In genomic region chr1:2482588-2482987, GRCh38 we compare ENCODE assay signal across 20 cellular contexts. TPM values are rescaled to one million over a fixed set of nuclear protein-coding genes. Genes with fewer than 3 reads are reported as not detected.
DNase-seq lines count a peak whose midpoint lies in the region; ATAC-seq and TF ChIP-seq lines count a peak whose summit lies in the region.
"Had no signal": no experiment of that assay in that cellular context is flagged by ENCODE, and none has a peak within 500 bp of the region (broad histone marks: within the 10 kb centered on the region; RNA-seq: fewer than 3 reads in every experiment).

No MANE protein-coding gene starts in this region.

- H3K9ac ChIP-seq in SK-N-SH, result no peak overlapping the region
- H3K9ac ChIP-seq: KMS-11 had no signal

- H3K4me3 ChIP-seq in SK-N-SH (ENCODE audit: low read depth in 2 of 2, low read length in 1 of 2), result no peak overlapping the region
- H3K4me3 ChIP-seq: HAP-1 had no signal

- no peak for TF ChIP-seq EP300 in SK-N-SH (IDR thresholded peaks at IDR 0.05; ENCODE audit: borderline replicate concordance in 1 of 2, low read depth in 1 of 2, low read length in 1 of 2)

- no CpG with 5 or more reads among the region's 11 CpGs for WGBS in SK-N-SH (ENCODE audit: low lambda C conversion rate)

- no peaks in the 10 kb centered on the region for H3K27me3 Mint-ChIP-seq in stimulated activated naive CD8-positive, alpha-beta T cell treated with anti-CD3 and anti-CD28 coated beads, Interleukin-15, amount 100 ng/mL, for 72 hours
- no peaks in the 10 kb centered on the region for H3K27me3 Mint-ChIP-seq in T-cell

- no peak overlapping the region for H2AFZ ChIP-seq in SK-N-SH (ENCODE audit: low read depth)

- ATAC-seq in stimulated activated naive CD8-positive, alpha-beta T cell treated with anti-CD3 and anti-CD28 coated beads, Interleukin-15, amount 100 ng/mL, for 72 hours, result peak; percentile 2
- ATAC-seq in stimulated activated naive CD8-positive, alpha-beta T cell treated with anti-CD3 and anti-CD28 coated beads, Interleukin-15, Interleukin-2, amounts not matched to agents 100 U/mL and 50 U/mL, for 24 hours, result no peak
- ATAC-seq in T-cell (replicated peaks in 1 of 4), result no peak
- no peak for ATAC-seq in HG03175 (IDR thresholded peaks at IDR 0.05; ENCODE audit: unreplicated experiment)
- ATAC-seq in HG02610 (IDR thresholded peaks at IDR 0.05; ENCODE audit: unreplicated experiment), result no peak

- no peak overlapping the region for H3K4me3 Mint-ChIP-seq in stimulated activated naive CD8-positive, alpha-beta T cell treated with anti-CD3 and anti-CD28 coated beads, Interleukin-15, amount 100 ng/mL, for 72 hours
- no peak overlapping the region for H3K4me3 Mint-ChIP-seq in T-cell
- H3K4me3 Mint-ChIP-seq: CD14-positive monocyte had no signal

- no peaks in the 10 kb centered on the region for H3K9me3 ChIP-seq in SK-N-SH
- H3K9me3 ChIP-seq: HAP-1 had no signal

- no peaks in the 10 kb centered on the region for H3K27me3 ChIP-seq in SK-N-SH (ENCODE audit: insufficient read depth)

- H3F3A ChIP-seq in SK-N-SH (replicated peaks; ENCODE audit: insufficient read depth), result no peaks in the 10 kb centered on the region

- no peaks in the 10 kb centered on the region for H3K9me2 ChIP-seq in SK-N-SH

- no peak for TF ChIP-seq CTCF in SK-N-SH (IDR thresholded peaks at IDR 0.05)

- POLR2A ChIA-PET in SK-N-SH (lab: Yijun Ruan, JAX) (interaction anchor here (2.7 kb wide), 1 partner anchor 61 kb away, joined by 24 read pairs; no protein-coding TSS in a partner anchor), T-cell (lab: Charles Lee) (no interaction called here)

- H3K4me1 Mint-ChIP-seq in stimulated activated naive CD8-positive, alpha-beta T cell treated with anti-CD3 and anti-CD28 coated beads, Interleukin-15, amount 100 ng/mL, for 72 hours, result no peaks in the 10 kb centered on the region
- peaks cover 0 to 6% (median 4%) of the 10 kb centered on the region in 3 donors for H3K4me1 Mint-ChIP-seq in T-cell
- H3K4me1 Mint-ChIP-seq: CD14-positive monocyte had no signal

- peaks cover 14% of the 10 kb centered on the region for H3K36me3 Mint-ChIP-seq in T-cell
- H3K36me3 Mint-ChIP-seq: CD14-positive monocyte had no signal

- CTCF ChIA-PET in SK-N-SH (lab: Yijun Ruan, JAX), result interaction anchor here (0.5 to 3.4 kb wide), 8 partner anchors 9 to 68 kb away, joined by 3 to 26 read pairs (median 4); no protein-coding TSS in a partner anchor
- CTCF ChIA-PET in T-cell (lab: Charles Lee), result no interaction called here

- H3K9me3 Mint-ChIP-seq in stimulated activated naive CD8-positive, alpha-beta T cell treated with anti-CD3 and anti-CD28 coated beads, Interleukin-15, amount 100 ng/mL, for 72 hours, result peaks cover 0 to 3% of the 10 kb centered on the region in 2 donors
- H3K9me3 Mint-ChIP-seq in T-cell, result peaks cover 0 to under 1% (median 0%) of the 10 kb centered on the region in 3 donors

- H3K27ac Mint-ChIP-seq in stimulated activated naive CD8-positive, alpha-beta T cell treated with anti-CD3 and anti-CD28 coated beads, Interleukin-15, amount 100 ng/mL, for 72 hours, result no peak overlapping the region
- H3K27ac Mint-ChIP-seq in T-cell, result no peak overlapping the region
- H3K27ac Mint-ChIP-seq: CD14-positive monocyte had no signal

- no peaks in the 10 kb centered on the region for H4K20me1 ChIP-seq in SK-N-SH (ENCODE audit: insufficient read depth)

- H3K36me3 ChIP-seq in SK-N-SH (replicated peaks in 1 of 2; ENCODE audit: control insufficient read depth in 1 of 2, insufficient read depth in 2 of 2, low read length in 1 of 2), result no peaks in the 10 kb centered on the region
- H3K36me3 ChIP-seq: HAP-1 had no signal

- no peak overlapping the region for H3K4me2 ChIP-seq in SK-N-SH
- H3K4me2 ChIP-seq: KMS-11 had no signal

- H3K27ac ChIP-seq in SK-N-SH (ENCODE audit: low read depth in 2 of 2, low read length in 1 of 2), result peak overlapping the region in 1 of 2 experiments; percentile 96; a peak in 2 of 4 replicates
- H3K27ac ChIP-seq: HL-60, KMS-11 had no signal

- peaks cover 0 to 60% of the 10 kb centered on the region in 2 experiments; a peak in 1 of 4 replicates for H3K4me1 ChIP-seq in SK-N-SH (ENCODE audit: control insufficient read depth in 1 of 2, insufficient read depth in 2 of 2, low read depth in 1 of 2, low read length in 1 of 2)
- H3K4me1 ChIP-seq: HAP-1 had no signal

- TF ChIP-seq RAD21 in SK-N-SH (IDR thresholded peaks at IDR 0.05; ENCODE audit: low read length), result no peak

- H3K79me2 ChIP-seq in SK-N-SH (ENCODE audit: insufficient read depth), result no peaks in the 10 kb centered on the region

- DNase-seq in stimulated activated naive CD8-positive, alpha-beta T cell treated with anti-CD3 and anti-CD28 coated beads, Interleukin-15, amount 100 ng/mL, for 72 hours, result no peak
- no peak for DNase-seq in stimulated activated naive CD8-positive, alpha-beta T cell treated with anti-CD3 and anti-CD28 coated beads, Interleukin-15, Interleukin-2, amounts not matched to agents 100 U/mL and 50 U/mL, for 24 hours
- DNase-seq in SK-N-SH (no peak), left kidney (ENCODE audit: low read depth, low spot score) (peak; percentile 53), T-cell (no peak)
- no peak for DNase-seq in effector CD8-positive, alpha-beta T cell (lab: John Stamatoyannopoulos, UW)
- DNase-seq: 8988T; DMS153; NCI-H1092; NCI-H226; NCI-H526 treated with DMSO at 0.1 percent for 48 hours; NK-92 treated with Interleukin-12 subunit alpha and Interleukin-12 subunit beta, amount 100 ng/mL, for 24 hours; SHP77 had no signal

TF ChIP-seq in SK-N-SH, 30 proteins besides CTCF, POLR2A, EP300 and RAD21:
- TF ChIP-seq REST (IDR thresholded peaks at IDR 0.05; ENCODE audit: low read depth, low read length) (peak; percentile 88), IRF3 (IDR thresholded peaks at IDR 0.05; ENCODE audit: low read depth, low read length) (no peak), RCOR1 (IDR thresholded peaks at IDR 0.05; ENCODE audit: low read length) (no peak), TAF1 (IDR thresholded peaks at IDR 0.05; ENCODE audit: borderline replicate concordance, low read depth, low read length) (no peak)

RNA-seq across cellular contexts. Expression of gene PLCH2, which starts 6.5 kb away (rescaled TPM):
- polyA plus RNA-seq in SK-N-SH (2012; rRNA removed), result 0.08 and 0.18 TPM in 2 replicates
- 0.06 and 0.16 TPM in 2 replicates for polyA plus RNA-seq in SK-N-SH (2012; cell fraction: cytosol; rRNA removed)
- polyA plus RNA-seq in SK-N-SH (2012; cell fraction: nucleus; rRNA removed), result 0.68 and 0.74 TPM in 2 replicates
- total RNA-seq in T-cell, result 10 to 100 TPM; 20.2 to 59.1 (median 27.9) TPM
- polyA plus RNA-seq: CD14-positive monocyte had no signal

RNA-seq across cellular contexts. Expression of gene PANK4, which starts 43.8 kb away (rescaled TPM):
- polyA plus RNA-seq in SK-N-SH (2012; rRNA removed), result 15.1 and 16.6 TPM in 2 replicates
- 5.9 and 8.7 TPM in 2 replicates for polyA plus RNA-seq in SK-N-SH (2012; cell fraction: cytosol; rRNA removed)
- polyA plus RNA-seq in SK-N-SH (2012; cell fraction: nucleus; rRNA removed), result 64.1 and 71.4 TPM in 2 replicates
- total RNA-seq in T-cell, result 100 to 1,000 TPM in 3 of 5 donors, 10 to 100 TPM in 2; 51.0 to 128 (median 119) TPM

RNA-seq across cellular contexts. Expression of gene HES5, which starts 47.5 kb away (rescaled TPM):
- 0.03 and 0.05 TPM in 2 replicates for polyA plus RNA-seq in SK-N-SH (2012; rRNA removed)
- polyA plus RNA-seq in SK-N-SH (2012; cell fraction: cytosol; rRNA removed), result 0.06 TPM in 1 of 2 replicates, not detected in the other
- 0.14 and 0.20 TPM in 2 replicates for polyA plus RNA-seq in SK-N-SH (2012; cell fraction: nucleus; rRNA removed)
- not detected for total RNA-seq in T-cell
- total RNA-seq: MCF 10A had no signal
- polyA plus RNA-seq: CD14-positive monocyte had no signal
